In genomic region chr4:165779950-165780670, GRCh38 we compare ENCODE assay signal across 1 cellular context.
TF ChIP-seq lines count a peak whose summit lies in the region.

No MANE protein-coding gene starts in this region.

TF ChIP-seq in H1, 55 proteins besides CTCF, POLR2A, EP300 and RAD21:
- TF ChIP-seq YY1 (IDR thresholded peaks at IDR 0.05; ENCODE audit: low read depth, low read length) = no peak
- no peak for TF ChIP-seq BCL11A (IDR thresholded peaks at IDR 0.05; ENCODE audit: low read depth in 2 of 2, low read length in 2 of 2)
- no peak for TF ChIP-seq CHD7 (IDR thresholded peaks at IDR 0.05; ENCODE audit: insufficient replicate concordance, low read length)
- no peak for TF ChIP-seq CEBPB (IDR thresholded peaks at IDR 0.05; ENCODE audit: low read depth, low read length)
